1 cellular context compared by ENCODE assay signal in the genomic region with DNA sequence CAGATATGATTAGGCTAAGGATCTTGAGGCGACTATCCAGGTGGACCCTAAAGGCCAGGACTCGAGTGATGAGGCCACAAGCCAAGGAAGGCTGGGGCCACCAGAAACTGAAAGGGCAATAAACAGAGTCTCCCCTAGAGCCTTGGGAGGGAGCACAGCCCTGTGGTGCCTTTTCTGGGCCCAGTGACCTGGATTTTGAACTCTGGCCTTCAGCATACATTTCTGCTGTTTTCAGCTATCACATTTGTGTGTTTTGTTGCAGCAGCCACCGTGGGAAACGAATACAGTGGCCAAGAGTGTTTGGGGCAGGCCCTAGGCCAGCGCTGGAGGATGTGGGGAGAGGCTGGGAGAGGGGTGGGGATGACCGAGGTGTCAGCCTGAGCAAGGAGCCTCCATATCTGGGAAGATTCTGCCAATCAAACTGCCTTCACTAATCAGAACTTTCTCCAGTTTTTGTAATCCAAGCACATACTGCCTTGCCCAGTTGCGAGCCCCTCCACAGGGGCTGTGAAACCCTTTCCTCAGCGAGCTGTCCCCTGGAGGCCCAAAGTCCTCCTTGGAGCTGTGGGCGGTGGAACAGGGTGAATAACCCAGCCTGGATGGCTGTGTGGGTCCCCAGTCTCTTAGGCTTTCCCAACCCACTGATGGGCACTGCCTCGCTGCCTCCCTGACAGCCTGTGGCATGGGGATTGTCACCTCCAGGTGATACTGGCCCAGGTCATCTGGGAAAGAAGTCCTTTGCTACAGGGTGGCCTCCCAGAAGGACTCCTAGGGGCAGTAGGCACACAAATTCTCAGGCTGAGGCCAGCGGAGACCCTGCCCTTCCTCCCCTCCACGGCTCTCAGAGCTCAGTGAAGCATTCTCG.
TF ChIP-seq lines count a peak whose summit lies in the region.

No MANE protein-coding gene starts in this region.

TF ChIP-seq in WTC11, 78 proteins besides CTCF, POLR2A, EP300 and RAD21 (continued from another document):
- TF ChIP-seq, protein P1, sequence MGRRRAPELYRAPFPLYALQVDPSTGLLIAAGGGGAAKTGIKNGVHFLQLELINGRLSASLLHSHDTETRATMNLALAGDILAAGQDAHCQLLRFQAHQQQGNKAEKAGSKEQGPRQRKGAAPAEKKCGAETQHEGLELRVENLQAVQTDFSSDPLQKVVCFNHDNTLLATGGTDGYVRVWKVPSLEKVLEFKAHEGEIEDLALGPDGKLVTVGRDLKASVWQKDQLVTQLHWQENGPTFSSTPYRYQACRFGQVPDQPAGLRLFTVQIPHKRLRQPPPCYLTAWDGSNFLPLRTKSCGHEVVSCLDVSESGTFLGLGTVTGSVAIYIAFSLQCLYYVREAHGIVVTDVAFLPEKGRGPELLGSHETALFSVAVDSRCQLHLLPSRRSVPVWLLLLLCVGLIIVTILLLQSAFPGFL (CRISPR knock-in tag; IDR thresholded peaks at IDR 0.05; ENCODE audit: borderline replicate concordance), result no peak
- TF ChIP-seq ZNF396 (CRISPR knock-in tag; IDR thresholded peaks at IDR 0.05; ENCODE audit: borderline replicate concordance) (no peak), ZNF121 (CRISPR knock-in tag; IDR thresholded peaks at IDR 0.05) (no peak), SMAD3 (CRISPR knock-in tag; IDR thresholded peaks at IDR 0.05; ENCODE audit: borderline replicate concordance) (no peak), ZBTB21 (CRISPR knock-in tag; IDR thresholded peaks at IDR 0.05; ENCODE audit: borderline replicate concordance) (no peak), ZNF416 (CRISPR knock-in tag; IDR thresholded peaks at IDR 0.05) (no peak)
- TF ChIP-seq, protein P2, sequence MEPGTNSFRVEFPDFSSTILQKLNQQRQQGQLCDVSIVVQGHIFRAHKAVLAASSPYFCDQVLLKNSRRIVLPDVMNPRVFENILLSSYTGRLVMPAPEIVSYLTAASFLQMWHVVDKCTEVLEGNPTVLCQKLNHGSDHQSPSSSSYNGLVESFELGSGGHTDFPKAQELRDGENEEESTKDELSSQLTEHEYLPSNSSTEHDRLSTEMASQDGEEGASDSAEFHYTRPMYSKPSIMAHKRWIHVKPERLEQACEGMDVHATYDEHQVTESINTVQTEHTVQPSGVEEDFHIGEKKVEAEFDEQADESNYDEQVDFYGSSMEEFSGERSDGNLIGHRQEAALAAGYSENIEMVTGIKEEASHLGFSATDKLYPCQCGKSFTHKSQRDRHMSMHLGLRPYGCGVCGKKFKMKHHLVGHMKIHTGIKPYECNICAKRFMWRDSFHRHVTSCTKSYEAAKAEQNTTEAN (CRISPR knock-in tag; IDR thresholded peaks at IDR 0.05), result no peak
- TF ChIP-seq, protein P3, sequence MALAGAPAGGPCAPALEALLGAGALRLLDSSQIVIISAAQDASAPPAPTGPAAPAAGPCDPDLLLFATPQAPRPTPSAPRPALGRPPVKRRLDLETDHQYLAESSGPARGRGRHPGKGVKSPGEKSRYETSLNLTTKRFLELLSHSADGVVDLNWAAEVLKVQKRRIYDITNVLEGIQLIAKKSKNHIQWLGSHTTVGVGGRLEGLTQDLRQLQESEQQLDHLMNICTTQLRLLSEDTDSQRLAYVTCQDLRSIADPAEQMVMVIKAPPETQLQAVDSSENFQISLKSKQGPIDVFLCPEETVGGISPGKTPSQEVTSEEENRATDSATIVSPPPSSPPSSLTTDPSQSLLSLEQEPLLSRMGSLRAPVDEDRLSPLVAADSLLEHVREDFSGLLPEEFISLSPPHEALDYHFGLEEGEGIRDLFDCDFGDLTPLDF (CRISPR knock-in tag; IDR thresholded peaks at IDR 0.05), result no peak
